Comparison of ENCODE assay signal across 9 cellular contexts in the genomic region with DNA sequence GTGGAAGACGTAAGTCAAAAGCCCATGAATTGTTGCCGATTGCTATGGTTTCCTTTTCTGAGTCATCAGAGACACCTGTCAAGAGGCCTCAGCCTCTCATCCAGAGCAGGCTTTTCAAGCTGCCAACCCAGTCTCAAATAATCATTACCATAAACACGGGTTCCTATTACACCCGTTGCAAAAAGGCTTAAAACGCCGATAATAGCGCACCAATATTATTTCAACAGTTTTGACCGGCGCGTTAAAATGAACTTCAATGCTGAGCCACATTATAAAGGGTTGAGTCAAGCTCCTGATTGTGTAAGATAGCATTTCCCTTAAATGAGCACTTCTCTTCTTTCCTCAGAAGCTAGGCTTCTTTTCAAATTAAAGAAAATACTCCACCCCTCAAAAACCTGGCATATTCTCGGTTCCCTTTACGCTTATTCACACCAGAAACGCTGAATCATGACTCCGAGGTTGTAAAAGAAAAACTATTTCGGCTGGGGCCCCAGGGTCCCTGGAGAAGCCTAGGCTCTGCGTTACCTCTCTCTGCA. TPM values are rescaled to one million over a fixed set of nuclear protein-coding genes. Genes with fewer than 3 reads are reported as not detected.
DNase-seq lines count a peak whose midpoint lies in the region; ATAC-seq lines count a peak whose summit lies in the region.
"Had no signal": no experiment of that assay in that cellular context is flagged by ENCODE, and none has a peak within 500 bp of the region (broad histone marks: within the 10 kb centered on the region; RNA-seq: fewer than 3 reads in every experiment).

No MANE protein-coding gene starts in this region.

- H3K27me3 Mint-ChIP-seq in activated CD8-positive, alpha-beta memory T cell treated with anti-CD3 and anti-CD28 coated beads, Interleukin-2, amount 10 ng/mL, durations not matched to agents 7 days and 5 days = peaks cover 47% of the 10 kb centered on the region

- peak; percentile 30 for ATAC-seq in activated CD8-positive, alpha-beta memory T cell treated with anti-CD3 and anti-CD28 coated beads, Interleukin-2, amount 10 ng/mL, durations not matched to agents 7 days and 5 days
- ATAC-seq in HG02943 (IDR thresholded peaks at IDR 0.05; ENCODE audit: low read depth, unreplicated experiment) = peak; percentile 61

- no peaks in the 10 kb centered on the region for H3K36me3 Mint-ChIP-seq in activated CD8-positive, alpha-beta memory T cell treated with anti-CD3 and anti-CD28 coated beads, Interleukin-2, amount 10 ng/mL, durations not matched to agents 7 days and 5 days

- no peaks in the 10 kb centered on the region for H3K36me3 ChIP-seq in ectodermal cell (ENCODE audit: control insufficient read depth, insufficient read depth, low read length)

- H3K27ac ChIP-seq in ectodermal cell (ENCODE audit: insufficient read depth, low read depth, low read length, poor library complexity, severe bottlenecking) = no peak overlapping the region

- CTCF ChIA-PET in activated CD8-positive, alpha-beta memory T cell treated with anti-CD3 and anti-CD28 coated beads, Interleukin-2, amount 10 ng/mL, durations not matched to agents 7 days and 5 days (lab: Charles Lee) = no interaction called here

- peaks cover 2% of the 10 kb centered on the region for H3K9me3 ChIP-seq in ectodermal cell (ENCODE audit: control insufficient read depth, low read length)

- peaks cover 8% of the 10 kb centered on the region for H3K4me1 Mint-ChIP-seq in activated CD8-positive, alpha-beta memory T cell treated with anti-CD3 and anti-CD28 coated beads, Interleukin-2, amount 10 ng/mL, durations not matched to agents 7 days and 5 days

- peaks cover 15% of the 10 kb centered on the region for H3K27me3 ChIP-seq in ectodermal cell (ENCODE audit: control insufficient read depth, insufficient read depth, low read length, poor library complexity, severe bottlenecking)

- WGBS in ectodermal cell, 2 experiments = 4 to 6% methylated on average over 16 of the region's 16 CpGs

- peak overlapping the region; percentile 15 for H3K4me3 Mint-ChIP-seq in activated CD8-positive, alpha-beta memory T cell treated with anti-CD3 and anti-CD28 coated beads, Interleukin-2, amount 10 ng/mL, durations not matched to agents 7 days and 5 days

- peak overlapping the region; percentile 62 for H3K4me3 ChIP-seq in ectodermal cell (ENCODE audit: insufficient read depth, low read depth, low read length)

- no peaks in the 10 kb centered on the region for H3K4me1 ChIP-seq in ectodermal cell (ENCODE audit: control insufficient read depth, insufficient read depth, low read length)

- no peak overlapping the region for H3K27ac Mint-ChIP-seq in activated CD8-positive, alpha-beta memory T cell treated with anti-CD3 and anti-CD28 coated beads, Interleukin-2, amount 10 ng/mL, durations not matched to agents 7 days and 5 days
- H3K27ac Mint-ChIP-seq: activated naive CD4-positive, alpha-beta T cell treated with anti-CD3 and anti-CD28 coated beads, Interleukin-2, amount 50 U/mL, for 72 hours had no signal

- no peaks in the 10 kb centered on the region for H3K9me3 Mint-ChIP-seq in activated CD8-positive, alpha-beta memory T cell treated with anti-CD3 and anti-CD28 coated beads, Interleukin-2, amount 10 ng/mL, durations not matched to agents 7 days and 5 days (ENCODE audit: low read depth)

- no peak for DNase-seq in activated CD8-positive, alpha-beta memory T cell treated with anti-CD3 and anti-CD28 coated beads, Interleukin-2, amount 10 ng/mL, durations not matched to agents 7 days and 5 days
- DNase-seq in activated CD8-positive, alpha-beta memory T cell treated with anti-CD3 and anti-CD28 coated beads, Interleukin-2, amount 50 U/mL, for 48 hours = no peak
- DNase-seq in NCI-H524 (lab: John Stamatoyannopoulos, UW) (peak; percentile 45 to 74), midbrain (lab: John Stamatoyannopoulos, UW) (peak; percentile 38), RKO (ENCODE audit: low spot score) (no peak), NCI-H526 (lab: John Stamatoyannopoulos, UW) (no peak)

RNA-seq across cellular contexts. Expression of a gene that starts 1.4 kb away (rescaled TPM):
- under 1 TPM; 0.07 to 0.09 TPM for total RNA-seq in activated CD8-positive, alpha-beta memory T cell treated with anti-CD3 and anti-CD28 coated beads, Interleukin-2, amount 10 ng/mL, durations not matched to agents 7 days and 5 days
- polyA plus RNA-seq in ectodermal cell (2013, experiment 1 of 4) = 11.2 TPM
- 12.9 TPM for polyA plus RNA-seq in ectodermal cell (2013, experiment 2 of 4)
- polyA plus RNA-seq in ectodermal cell (2013, experiment 3 of 4) = 10.1 TPM
- 10.1 TPM for polyA plus RNA-seq in ectodermal cell (2013, experiment 4 of 4)
- total RNA-seq: activated naive CD4-positive, alpha-beta T cell treated with anti-CD3 and anti-CD28 coated beads, Interleukin-2, amount 50 U/mL, for 72 hours had no signal

Comparison
In these comparisons a context has a peak if more than half of its experiments do, and no peak if none do; other contexts are left out.
1. DNase-seq: peak in NCI-H524 (2 of 2) and midbrain (single experiment); none in activated CD8-positive, alpha-beta memory T cell treated with anti-CD3 and anti-CD28 coated beads, Interleukin-2, amount 10 ng/mL, durations not matched to agents 7 days and 5 days (single experiment), activated CD8-positive, alpha-beta memory T cell treated with anti-CD3 and anti-CD28 coated beads, Interleukin-2, amount 50 U/mL, for 48 hours (single experiment), RKO (single experiment) and NCI-H526 (0 of 2).